10 cellular contexts compared by ENCODE assay signal in genomic region chr17:40327244-40327666, GRCh38. TPM values are rescaled to one million over a fixed set of nuclear protein-coding genes. Genes with fewer than 3 reads are reported as not detected.
DNase-seq lines count a peak whose midpoint lies in the region; TF ChIP-seq lines count a peak whose summit lies in the region.
"Had no signal": no experiment of that assay in that cellular context is flagged by ENCODE, and none has a peak within 500 bp of the region (broad histone marks: within the 10 kb centered on the region; RNA-seq: fewer than 3 reads in every experiment).

No MANE protein-coding gene starts in this region.

- H3K4me3 ChIP-seq in adipocyte (ENCODE audit: low read length) (peak overlapping the region; percentile 58), mucosa of stomach (ENCODE audit: low read length) (peak overlapping the region; percentile 9), transverse colon (no peak overlapping the region)

- H3K36me3 ChIP-seq in adipocyte (ENCODE audit: control insufficient read depth, insufficient read depth, low read length, severe bottlenecking) = peaks cover 10% of the 10 kb centered on the region
- no peaks in the 10 kb centered on the region for H3K36me3 ChIP-seq in mucosa of stomach (ENCODE audit: control insufficient read depth, insufficient read depth, low read length)
- no peaks in the 10 kb centered on the region for H3K36me3 ChIP-seq in transverse colon

- no peaks in the 10 kb centered on the region for H3K27me3 Mint-ChIP-seq in activated naive CD4-positive, alpha-beta T cell treated with anti-CD3 and anti-CD28 coated beads, Interleukin-2, amount 50 U/mL, for 24 hours

- H3K4me1 ChIP-seq in adipocyte (ENCODE audit: control insufficient read depth, insufficient read depth, low read length) = peaks cover 89% of the 10 kb centered on the region
- peaks cover 81% of the 10 kb centered on the region for H3K4me1 ChIP-seq in mucosa of stomach (ENCODE audit: control insufficient read depth, insufficient read depth, low read length)
- peaks cover 80 to 98% (median 91%) of the 10 kb centered on the region in 4 donors for H3K4me1 ChIP-seq in transverse colon

- DNase-seq in activated naive CD4-positive, alpha-beta T cell treated with Interleukin-2 at 50 U/mL for 16 hours = no peak
- no peak for DNase-seq in adipocyte (ENCODE audit: low read depth)
- no peak for DNase-seq in transverse colon
- DNase-seq in AG08395 (ENCODE audit: low spot score) = no peak
- DNase-seq in NOMO-1 (lab: John Stamatoyannopoulos, UW; ENCODE audit: unreplicated experiment in 2 of 2) = no peak
- DNase-seq in amniotic stem cell (lab: John Stamatoyannopoulos, UW) = no peak
- DNase-seq: effector CD4-positive, alpha-beta T cell; SK-N-SH had no signal

- TF ChIP-seq CTCF in transverse colon (IDR thresholded peaks at IDR 0.05) = no peak

- intact Hi-C loops in transverse colon (cut with DNase I; ENCODE audit: low total_unique reads) = no loop called here

- peak overlapping the region; percentile 86 for H3K4me3 Mint-ChIP-seq in activated naive CD4-positive, alpha-beta T cell treated with anti-CD3 and anti-CD28 coated beads, Interleukin-2, amount 50 U/mL, for 24 hours

- H3K9ac ChIP-seq in adipocyte (ENCODE audit: low read length) (peak overlapping the region; percentile 61), mucosa of stomach (ENCODE audit: low read length) (no peak overlapping the region)
- H3K9ac ChIP-seq: SK-N-SH had no signal

- TF ChIP-seq EP300 in transverse colon (IDR thresholded peaks at IDR 0.05; ENCODE audit: low read depth) = no peak

- peaks cover 6% of the 10 kb centered on the region for H3K36me3 Mint-ChIP-seq in activated naive CD4-positive, alpha-beta T cell treated with anti-CD3 and anti-CD28 coated beads, Interleukin-2, amount 50 U/mL, for 24 hours

- in situ Hi-C loops in transverse colon (cut with MboI; ENCODE audit: low pct_ligation_motif_present in 1 of 4, low pct_unique_long_range_greater_than_20kb in 1 of 4, low sequenced_read_pairs in 3 of 4) = no loop called here

- peaks cover 85% of the 10 kb centered on the region for H3K4me1 Mint-ChIP-seq in activated naive CD4-positive, alpha-beta T cell treated with anti-CD3 and anti-CD28 coated beads, Interleukin-2, amount 50 U/mL, for 24 hours

- 54% methylated on average over 3 of the region's 3 CpGs; no CpG with 5 or more reads in 1 of the 2 donors for WGBS in transverse colon (ENCODE audit: low coverage in 1 of 2), 2 donors

- no peaks in the 10 kb centered on the region for H3K27me3 ChIP-seq in adipocyte (replicated peaks; ENCODE audit: control insufficient read depth, insufficient read depth, low read length)
- H3K27me3 ChIP-seq in mucosa of stomach (ENCODE audit: control insufficient read depth, insufficient read depth, low read length) = no peaks in the 10 kb centered on the region
- no peaks in the 10 kb centered on the region for H3K27me3 ChIP-seq in transverse colon

- no peak for TF ChIP-seq POLR2A in transverse colon (IDR thresholded peaks at IDR 0.05)

- H3K9me3 ChIP-seq in adipocyte (ENCODE audit: control insufficient read depth, low read length) = no peaks in the 10 kb centered on the region
- H3K9me3 ChIP-seq in mucosa of stomach (ENCODE audit: control insufficient read depth, low read length) = no peaks in the 10 kb centered on the region
- no peaks in the 10 kb centered on the region for H3K9me3 ChIP-seq in transverse colon
- H3K9me3 ChIP-seq: SK-N-SH had no signal

- no peaks in the 10 kb centered on the region for H3K9me3 Mint-ChIP-seq in activated naive CD4-positive, alpha-beta T cell treated with anti-CD3 and anti-CD28 coated beads, Interleukin-2, amount 50 U/mL, for 24 hours

- peak overlapping the region; percentile 70 for H3K27ac Mint-ChIP-seq in activated naive CD4-positive, alpha-beta T cell treated with anti-CD3 and anti-CD28 coated beads, Interleukin-2, amount 50 U/mL, for 24 hours

- H3K27ac ChIP-seq in transverse colon = peak overlapping the region; percentile 91 to 96 (median 92)

RNA-seq across cellular contexts. Expression of gene RARA, which starts 18.3 kb away (rescaled TPM):
- total RNA-seq in transverse colon = 100 to 1,000 TPM in 1 of 4 donors, 10 to 100 TPM in 3; 23.5 to 110 (median 49.1) TPM

RNA-seq across cellular contexts. Expression of gene GJD3, which starts 37.3 kb away (rescaled TPM):
- not detected for total RNA-seq in transverse colon

RNA-seq across cellular contexts. Expression of gene CDC6, which starts 39.6 kb away (rescaled TPM):
- total RNA-seq in transverse colon = 1 to 10 TPM in 3 of 4 donors, not detected in 1; 1.6 to 3.2 (median 2.4) TPM

Comparison
In these comparisons a context has a peak if more than half of its experiments do, and no peak if none do; other contexts are left out.
1. H3K4me3 ChIP-seq: peak in adipocyte (single experiment) and mucosa of stomach (single experiment); none in transverse colon (0 of 4).